In genomic region chr6:79234150-79235022, GRCh38 we compare ENCODE assay signal across 1 cellular context.
A peak's percentile ranks its signal among the peaks of the same experiment; 100 is the strongest.
TF ChIP-seq lines count a peak whose summit lies in the region.

Gene HMGN3, minus strand, starts transcription at chr6:79234682.

TF ChIP-seq in HepG2, 621 proteins besides CTCF, POLR2A, EP300 and RAD21 (continued from another document and continues in another):
- TF ChIP-seq ZBTB37 (CRISPR knock-in tag; IDR thresholded peaks at IDR 0.05) (no peak), PHF20 (CRISPR knock-in tag; IDR thresholded peaks at IDR 0.05) (peak; percentile 13; the same call in 1 of the 2 replicates), YEATS4 (CRISPR knock-in tag; IDR thresholded peaks at IDR 0.05; ENCODE audit: borderline replicate concordance) (peak; percentile 52; the same call in 1 of the 2 replicates), ZNF841 (CRISPR knock-in tag; IDR thresholded peaks at IDR 0.05; ENCODE audit: borderline replicate concordance) (no peak), TEF (CRISPR knock-in tag; IDR thresholded peaks at IDR 0.05) (no peak; the same call in 1 of the 2 replicates), FOXK2 (IDR thresholded peaks at IDR 0.05) (no peak), ZC3H13 (CRISPR knock-in tag; IDR thresholded peaks at IDR 0.05) (peak; percentile 86), ARHGAP35 (CRISPR knock-in tag; IDR thresholded peaks at IDR 0.05; ENCODE audit: borderline replicate concordance) (no peak), NR1H2 (CRISPR knock-in tag; IDR thresholded peaks at IDR 0.05; ENCODE audit: borderline replicate concordance, low read depth) (no peak; the same call in 1 of the 2 replicates), ZNF775 (CRISPR knock-in tag; IDR thresholded peaks at IDR 0.05; ENCODE audit: borderline replicate concordance) (no peak), ZFP37 (CRISPR knock-in tag; IDR thresholded peaks at IDR 0.05; ENCODE audit: borderline replicate concordance) (peak; percentile 89), ZNF546 (CRISPR knock-in tag; conservative IDR thresholded peaks at IDR 0.05) (peak; percentile 81; the same call in 1 of the 2 replicates), ZSCAN20 (CRISPR knock-in tag; IDR thresholded peaks at IDR 0.05; ENCODE audit: borderline replicate concordance) (0 out of 2 replicates have a peak, but pooled peaks have one; percentile 43), BCL3 (CRISPR knock-in tag; IDR thresholded peaks at IDR 0.05) (0 out of 2 replicates have a peak, but pooled peaks have one; percentile 35), ZIK1 (CRISPR knock-in tag; IDR thresholded peaks at IDR 0.05; ENCODE audit: borderline replicate concordance, low read depth) (0 out of 2 replicates have a peak, but pooled peaks have one; percentile 51), AGO1 (IDR thresholded peaks at IDR 0.05; ENCODE audit: low read depth, low read length, poor library complexity, severe bottlenecking) (no peak), RFX1 (IDR thresholded peaks at IDR 0.05) (no peak), FOXK1 (CRISPR knock-in tag; IDR thresholded peaks at IDR 0.05; ENCODE audit: borderline replicate concordance, low read depth) (no peak), ZMAT5 (CRISPR knock-in tag; IDR thresholded peaks at IDR 0.05; ENCODE audit: borderline replicate concordance, low read depth) (no peak), NFE2L1 (CRISPR knock-in tag; IDR thresholded peaks at IDR 0.05; ENCODE audit: borderline replicate concordance) (no peak), ZNF746 (CRISPR knock-in tag; IDR thresholded peaks at IDR 0.05) (no peak; the same call in 1 of the 2 replicates), MXD3 (CRISPR knock-in tag; IDR thresholded peaks at IDR 0.05) (peak; percentile 96), ZNF639 (CRISPR knock-in tag; conservative IDR thresholded peaks at IDR 0.05) (no peak), ZKSCAN1 (IDR thresholded peaks at IDR 0.05; ENCODE audit: low read length) (no peak), NCOA2 (CRISPR knock-in tag; IDR thresholded peaks at IDR 0.05) (peak; percentile 39), CREM (IDR thresholded peaks at IDR 0.05) (peak; percentile 28), CREM (CRISPR knock-in tag; IDR thresholded peaks at IDR 0.05) (no peak), NBN (conservative IDR thresholded peaks at IDR 0.05) (no peak), SATB2 (CRISPR knock-in tag; IDR thresholded peaks at IDR 0.05) (peak; percentile 81; the same call in 1 of the 2 replicates), GRHL1 (CRISPR knock-in tag; conservative IDR thresholded peaks at IDR 0.05) (no peak), ZNF703 (CRISPR knock-in tag; IDR thresholded peaks at IDR 0.05; ENCODE audit: borderline replicate concordance) (0 out of 2 replicates have a peak, but pooled peaks have one; percentile 54), ZNF10 (CRISPR knock-in tag; IDR thresholded peaks at IDR 0.05; ENCODE audit: borderline replicate concordance, low read depth) (no peak), ZMYM4 (CRISPR knock-in tag; IDR thresholded peaks at IDR 0.05) (peak; percentile 98), ZNF468 (CRISPR knock-in tag; IDR thresholded peaks at IDR 0.05) (no peak), USF2 (IDR thresholded peaks at IDR 0.05; ENCODE audit: low read depth, low read length) (no peak), USF2 (CRISPR knock-in tag; IDR thresholded peaks at IDR 0.05; ENCODE audit: borderline replicate concordance) (no peak), ZFY (CRISPR knock-in tag; IDR thresholded peaks at IDR 0.05) (peak; percentile 57), PAF1 (CRISPR knock-in tag; IDR thresholded peaks at IDR 0.05) (no peak), HNRNPK (IDR thresholded peaks at IDR 0.05; ENCODE audit: low read depth, low read length, poor library complexity, severe bottlenecking) (no peak), ZNF101 (CRISPR knock-in tag; IDR thresholded peaks at IDR 0.05; ENCODE audit: borderline replicate concordance, low read depth) (no peak), PAWR (CRISPR knock-in tag; IDR thresholded peaks at IDR 0.05; ENCODE audit: borderline replicate concordance) (no peak), CEBPZ (IDR thresholded peaks at IDR 0.05; ENCODE audit: low read length) (no peak), GZF1 (CRISPR knock-in tag; IDR thresholded peaks at IDR 0.05) (no peak), PLSCR1 (CRISPR knock-in tag; IDR thresholded peaks at IDR 0.05; ENCODE audit: borderline replicate concordance) (no peak; the same call in 1 of the 2 replicates), HOXA3 (CRISPR knock-in tag; IDR thresholded peaks at IDR 0.05) (peak; percentile 82), NFYB (CRISPR knock-in tag; IDR thresholded peaks at IDR 0.05) (peak; percentile 93), EZH2 (conservative IDR thresholded peaks at IDR 0.05; ENCODE audit: low read depth, low read length) (no peak), TIGD3 (CRISPR knock-in tag; IDR thresholded peaks at IDR 0.05; ENCODE audit: borderline replicate concordance) (peak; percentile 50; the same call in 1 of the 2 replicates), ONECUT2 (CRISPR knock-in tag; IDR thresholded peaks at IDR 0.05) (0 out of 2 replicates have a peak, but pooled peaks have one; percentile 36)
